8 cellular contexts compared by ENCODE assay signal in genomic region chr3:128725547-128725931, GRCh38. TPM values are rescaled to one million over a fixed set of nuclear protein-coding genes. Genes with fewer than 3 reads are reported as not detected.
DNase-seq lines count a peak whose midpoint lies in the region; ATAC-seq and TF ChIP-seq lines count a peak whose summit lies in the region.

No MANE protein-coding gene starts in this region.

- peak overlapping the region; percentile 56 for H3K4me2 ChIP-seq in OCI-LY7 (ENCODE audit: low read length)

- intact Hi-C loops in OCI-LY7 (cut with micrococcal nuclease; ENCODE audit: unreplicated experiment), result no loop called here

- ATAC-seq in GM18505 (IDR thresholded peaks at IDR 0.05; ENCODE audit: unreplicated experiment), result peak; percentile 20

- peak overlapping the region; percentile 80 for H3K27ac Mint-ChIP-seq in glutamatergic neuron (ENCODE audit: unreplicated experiment)

- CTCF ChIA-PET in OCI-LY7 (lab: Charles Lee; ENCODE audit: unreplicated experiment), result interaction anchor here (0.6 to 1.2 kb wide), 2 partner anchors 19 to 45 kb away, joined by 3 to 4 read pairs; no protein-coding TSS in a partner anchor

- DNase-seq in HFF-Myc (ENCODE audit: extremely low read depth, low read depth) (no peak), OCI-LY7 (ENCODE audit: low spot score) (no peak), glutamatergic neuron (no peak), NCI-H2171 treated with DMSO at 0.1 percent for 48 hours (lab: John Stamatoyannopoulos, UW) (no peak), NCI-H2107 (lab: John Stamatoyannopoulos, UW) (no peak), T1000 (lab: John Stamatoyannopoulos, UW) (no peak)

- TF ChIP-seq POLR2A in GM18505 (IDR thresholded peaks at IDR 0.05; ENCODE audit: borderline replicate concordance, extremely low read depth, insufficient read depth, insufficient read length), result no peak

- peak overlapping the region; percentile 85 for H3K4me3 Mint-ChIP-seq in glutamatergic neuron (ENCODE audit: unreplicated experiment)

- POLR2A ChIA-PET in OCI-LY7 (lab: Charles Lee), result interaction anchor here (0.6 to 1.2 kb wide), 11 partner anchors 8 to 153 kb away, joined by 3 to 6 read pairs (median 3); partner anchors contain the start of gene ACAD9

- BruUV-seq in OCI-LY7 (replicated peaks; lab: Mats Ljungman, UMichigan), result no TSS peak

- H3K79me2 ChIP-seq in OCI-LY7 (ENCODE audit: insufficient read depth, low read depth, low read length), result peaks cover 46% of the 10 kb centered on the region

- H3K9me3 ChIP-seq in OCI-LY7 (ENCODE audit: low read length), result no peaks in the 10 kb centered on the region

- peaks cover 10% of the 10 kb centered on the region; the same call in 1 of the 2 replicates for H3K36me3 ChIP-seq in OCI-LY7 (ENCODE audit: insufficient read depth, low read length)

- H2AFZ ChIP-seq in OCI-LY7 (ENCODE audit: low read length), result peak overlapping the region; percentile 99

- H3K27me3 Mint-ChIP-seq in glutamatergic neuron (ENCODE audit: unreplicated experiment), result peaks cover 3% of the 10 kb centered on the region

- no peaks in the 10 kb centered on the region for H3K36me3 Mint-ChIP-seq in glutamatergic neuron (ENCODE audit: unreplicated experiment)

- peaks cover 23% of the 10 kb centered on the region for H4K20me1 ChIP-seq in OCI-LY7 (ENCODE audit: insufficient read depth, low read length)

- H3K27ac ChIP-seq in OCI-LY7 (ENCODE audit: low read depth, low read length, poor library complexity, severe bottlenecking) (no peak overlapping the region), temporal lobe (ENCODE audit: low read depth, low read length) (peak overlapping the region; percentile 28)

- no peaks in the 10 kb centered on the region for H3K9me2 ChIP-seq in OCI-LY7 (ENCODE audit: insufficient read depth, low read length)

- H3K4me3 ChIP-seq in HFF-Myc (replicated peaks; ENCODE audit: low read depth, low read length) (peak overlapping the region; percentile 89), OCI-LY7 (ENCODE audit: low read depth, low read length, poor library complexity, severe bottlenecking) (peak overlapping the region; percentile 93)

- peaks cover 14% of the 10 kb centered on the region for H3K9me3 Mint-ChIP-seq in glutamatergic neuron (ENCODE audit: unreplicated experiment)

- TF ChIP-seq CTCF in HFF-Myc (IDR thresholded peaks at IDR 0.05; ENCODE audit: low read depth, low read length, missing control alignments) (no peak), OCI-LY7 (conservative IDR thresholded peaks at IDR 0.05; ENCODE audit: low read length) (no peak), glutamatergic neuron (IDR thresholded peaks at IDR 0.05; ENCODE audit: partially characterized antibody, unreplicated experiment) (no peak)

- peaks cover 22% of the 10 kb centered on the region for H3K4me1 Mint-ChIP-seq in glutamatergic neuron (ENCODE audit: low read depth, unreplicated experiment)

- peaks cover 27% of the 10 kb centered on the region for H3K4me1 ChIP-seq in OCI-LY7 (ENCODE audit: insufficient read depth, low read length, poor library complexity, severe bottlenecking)

RNA-seq across cellular contexts. Expression of gene RAB7A, which starts 0.4 kb away (rescaled TPM):
- 24.5 and 30.1 TPM in 2 replicates for total RNA-seq in OCI-LY7 (2014; rRNA removed; shearing (Covaris generic))
- total RNA-seq in OCI-LY7 (2022) (129 and 143 TPM in 2 replicates), glutamatergic neuron (ENCODE audit: unreplicated experiment) (298 TPM), temporal lobe (40.3 TPM)
